8 cellular contexts compared by ENCODE assay signal in genomic region chr13:50801087-50801931, GRCh38. TPM values are rescaled to one million over a fixed set of nuclear protein-coding genes. Genes with fewer than 3 reads are reported as not detected.
A peak's percentile ranks its signal among the peaks of the same experiment; 100 is the strongest.
DNase-seq lines count a peak whose midpoint lies in the region; ATAC-seq, FAIRE-seq and TF ChIP-seq lines count a peak whose summit lies in the region.

No MANE protein-coding gene starts in this region.

- H3K27me3 ChIP-seq in small intestine (ENCODE audit: control insufficient read depth in 2 of 2, insufficient read depth in 2 of 2, low read length in 2 of 2): no peaks in the 10 kb centered on the region

- FAIRE-seq in small intestine (lab: Jason Lieb, UNC): no peak

- peak; percentile 63 for ATAC-seq in HG02840 (IDR thresholded peaks at IDR 0.05; ENCODE audit: low FRiP score, unreplicated experiment)

- H3K27me3 Mint-ChIP-seq in T-helper 2 cell treated with Interferon-gamma antibody and Interleukin-4, amounts not matched to agents 5 μg/mL and 100 μg/mL, for 36 hours (ENCODE audit: low read depth): peaks cover 12% of the 10 kb centered on the region

- H3K36me3 ChIP-seq in small intestine (ENCODE audit: control insufficient read depth in 2 of 2, insufficient read depth in 2 of 2, low read length in 2 of 2): no peaks in the 10 kb centered on the region

- H3K27ac ChIP-seq in small intestine (ENCODE audit: low read depth in 1 of 2, low read length in 1 of 2): no peak overlapping the region

- H3K27ac Mint-ChIP-seq in T-helper 2 cell treated with Interferon-gamma antibody and Interleukin-4, amounts not matched to agents 5 μg/mL and 100 μg/mL, for 36 hours: no peak overlapping the region

- in situ Hi-C loops in astrocyte of the spinal cord (cut with HindIII; ENCODE audit: low sequenced_read_pairs): no loop called here

- H3K9me3 Mint-ChIP-seq in T-helper 2 cell treated with Interferon-gamma antibody and Interleukin-4, amounts not matched to agents 5 μg/mL and 100 μg/mL, for 36 hours: peaks cover 3% of the 10 kb centered on the region

- H3K36me3 Mint-ChIP-seq in T-helper 2 cell treated with Interferon-gamma antibody and Interleukin-4, amounts not matched to agents 5 μg/mL and 100 μg/mL, for 36 hours (ENCODE audit: low read depth): peaks cover 1% of the 10 kb centered on the region

- H3K4me1 Mint-ChIP-seq in T-helper 2 cell treated with Interferon-gamma antibody and Interleukin-4, amounts not matched to agents 5 μg/mL and 100 μg/mL, for 36 hours (ENCODE audit: low read depth): peaks cover 19% of the 10 kb centered on the region

- no peak overlapping the region for H3K4me3 ChIP-seq in astrocyte of the spinal cord (ENCODE audit: low read depth, low read length)
- no peak overlapping the region for H3K4me3 ChIP-seq in small intestine (ENCODE audit: low read depth in 1 of 2, low read length in 2 of 2)

- WGBS in small intestine, 3 donors: 38 to 48% (median 46%) methylated on average over 13 of the region's 13 CpGs

- H3K9me3 ChIP-seq in small intestine (ENCODE audit: control insufficient read depth, low read depth): no peaks in the 10 kb centered on the region

- H3K4me3 Mint-ChIP-seq in T-helper 2 cell treated with Interferon-gamma antibody and Interleukin-4, amounts not matched to agents 5 μg/mL and 100 μg/mL, for 36 hours: no peak overlapping the region

- H3K4me1 ChIP-seq in small intestine (ENCODE audit: control insufficient read depth in 2 of 2, insufficient read depth in 1 of 2, low read depth in 1 of 2, low read length in 1 of 2): no peaks in the 10 kb centered on the region

- TF ChIP-seq CTCF in astrocyte of the spinal cord (IDR thresholded peaks at IDR 0.05; ENCODE audit: low read depth, low read length): peak; percentile 72

- DNase-seq in NCI-H2029 (lab: John Stamatoyannopoulos, UW) (peak; percentile 2), NCI-H2029 treated with DMSO at 0.1 percent for 48 hours (lab: John Stamatoyannopoulos, UW) (no peak), NCI-H1417 treated with DMSO at 0.1 percent for 48 hours (lab: John Stamatoyannopoulos, UW) (peak; percentile 26), astrocyte of the spinal cord (ENCODE audit: low read depth, low spot score) (peak; percentile 82), iPS DF 19.7 (ENCODE audit: low read depth, low spot score) (peak; percentile 45), small intestine (peak; percentile 68)
- DNase-seq in T-helper 2 cell treated with Interferon-gamma antibody and Interleukin-4, amounts not matched to agents 5 μg/mL and 100 μg/mL, for 36 hours (ENCODE audit: low spot score): peak; percentile 47

RNA-seq across cellular contexts. Expression of gene DLEU7, which starts 42.2 kb away (rescaled TPM):
- polyA plus RNA-seq in small intestine: under 1 TPM in 2 of 3 donors, not detected in 1; 0.18 to 0.27 TPM
